1 cellular context compared by ENCODE assay signal in genomic region chr4:98994474-98995182, GRCh38.
TF ChIP-seq lines count a peak whose summit lies in the region.

No MANE protein-coding gene starts in this region.

TF ChIP-seq in K562, 482 proteins besides CTCF, POLR2A, EP300 and RAD21 (continued from another document and continues in another):
- TF ChIP-seq CHD7 (IDR thresholded peaks at IDR 0.05; ENCODE audit: low read depth, low read length): no peak
- TF ChIP-seq SMARCB1 (IDR thresholded peaks at IDR 0.05; ENCODE audit: insufficient read length, low read depth): no peak
- TF ChIP-seq ZNF224 (CRISPR knock-in tag; IDR thresholded peaks at IDR 0.05): no peak
- TF ChIP-seq HDAC8 (tag; IDR thresholded peaks at IDR 0.05): no peak
- TF ChIP-seq ZNF586 (CRISPR knock-in tag; conservative IDR thresholded peaks at IDR 0.05): no peak
- no peak for TF ChIP-seq XRCC4 (IDR thresholded peaks at IDR 0.05; ENCODE audit: extremely low read depth, insufficient read depth, insufficient read length)
- no peak for TF ChIP-seq PRMT5 (CRISPR knock-in tag; IDR thresholded peaks at IDR 0.05)
- no peak for TF ChIP-seq MEF2D (tag; conservative IDR thresholded peaks at IDR 0.05; ENCODE audit: low read depth)
- TF ChIP-seq HSF4 (CRISPR knock-in tag; IDR thresholded peaks at IDR 0.05; ENCODE audit: borderline replicate concordance): no peak
- no peak for TF ChIP-seq CBX2 (IDR thresholded peaks at IDR 0.05; ENCODE audit: insufficient read depth, low read length, poor library complexity, severe bottlenecking)
- TF ChIP-seq ZNF280B (CRISPR knock-in tag; IDR thresholded peaks at IDR 0.05): no peak
- no peak for TF ChIP-seq ZBTB2 (IDR thresholded peaks at IDR 0.05)
- TF ChIP-seq TSHZ1 (CRISPR knock-in tag; IDR thresholded peaks at IDR 0.05): no peak
- no peak for TF ChIP-seq SP2 (IDR thresholded peaks at IDR 0.05; ENCODE audit: extremely low read depth, low read depth, low read length, poor library complexity, severe bottlenecking)
- TF ChIP-seq ZNF197 (CRISPR knock-in tag; IDR thresholded peaks at IDR 0.05; ENCODE audit: low read depth): 0 out of 2 replicates have a peak, but pooled peaks have one; percentile 5
- TF ChIP-seq CHD1 (IDR thresholded peaks at IDR 0.05; ENCODE audit: low read length): no peak
- TF ChIP-seq CHAMP1 (IDR thresholded peaks at IDR 0.05): no peak
- TF ChIP-seq ZKSCAN3 (CRISPR knock-in tag; IDR thresholded peaks at IDR 0.05): no peak
- no peak for TF ChIP-seq ZNF282 (CRISPR knock-in tag; IDR thresholded peaks at IDR 0.05)
- no peak for TF ChIP-seq ZNF707 (CRISPR knock-in tag; conservative IDR thresholded peaks at IDR 0.05)
- TF ChIP-seq USF1 (CRISPR knock-in tag; IDR thresholded peaks at IDR 0.05): no peak
- no peak for TF ChIP-seq ZNF644 (tag; IDR thresholded peaks at IDR 0.05; ENCODE audit: low read depth)
- TF ChIP-seq MECOM (CRISPR knock-in tag; IDR thresholded peaks at IDR 0.05): no peak
- no peak for TF ChIP-seq MTF1 (CRISPR knock-in tag; IDR thresholded peaks at IDR 0.05; ENCODE audit: borderline replicate concordance)
- TF ChIP-seq MYC (IDR thresholded peaks at IDR 0.05; ENCODE audit: low read depth, low read length): no peak
- TF ChIP-seq MYC (CRISPR knock-in tag; IDR thresholded peaks at IDR 0.05; ENCODE audit: borderline replicate concordance, low read depth): no peak
- no peak for TF ChIP-seq GTF2A2 (tag; IDR thresholded peaks at IDR 0.05)
- no peak for TF ChIP-seq STAG1 (CRISPR knock-in tag; IDR thresholded peaks at IDR 0.05; ENCODE audit: borderline replicate concordance)
- TF ChIP-seq TARDBP (IDR thresholded peaks at IDR 0.05): no peak
- TF ChIP-seq RNF219 (CRISPR knock-in tag; IDR thresholded peaks at IDR 0.05): no peak
- TF ChIP-seq SOX6 (IDR thresholded peaks at IDR 0.05): no peak
- TF ChIP-seq ZNF174 (CRISPR knock-in tag; IDR thresholded peaks at IDR 0.05): no peak
- peak; percentile 17; the same call in 1 of the 2 replicates for TF ChIP-seq NFRKB (IDR thresholded peaks at IDR 0.05; ENCODE audit: low read depth)
- TF ChIP-seq SMAD2 (IDR thresholded peaks at IDR 0.05; ENCODE audit: low read depth, low read length): no peak
